In genomic region chr12:53231859-53232640, GRCh38 we compare ENCODE assay signal across 8 cellular contexts. TPM values are rescaled to one million over a fixed set of nuclear protein-coding genes. Genes with fewer than 3 reads are reported as not detected.
DNase-seq lines count a peak whose midpoint lies in the region; ATAC-seq and TF ChIP-seq lines count a peak whose summit lies in the region.

Gene RARG (minus strand): TSS chr12:53232209. CDS start chr12:53227545, 4,664 bp downstream.

- peaks cover 1% of the 10 kb centered on the region for H3K36me3 Mint-ChIP-seq in activated naive CD8-positive, alpha-beta T cell treated with anti-CD3 and anti-CD28 coated beads for 36 hours

- H3K9me3 ChIP-seq in SJSA1 (replicated peaks) = no peaks in the 10 kb centered on the region

- DNase-seq in SJSA1 (ENCODE audit: low read depth in 1 of 2, low spot score in 2 of 2) = peak; percentile 55 to 76
- peak; percentile 75 for DNase-seq in activated naive CD8-positive, alpha-beta T cell treated with anti-CD3 and anti-CD28 coated beads for 36 hours
- peak; percentile 71 for DNase-seq in Right ventricle myocardium inferior (ENCODE audit: missing footprints)
- DNase-seq in posterior vena cava (ENCODE audit: low spot score) = peak; percentile 85
- DNase-seq in NCI-H524 treated with DMSO at 0.1 percent for 48 hours (lab: John Stamatoyannopoulos, UW) = no peak
- DNase-seq in NCI-H1930 (lab: John Stamatoyannopoulos, UW) = no peak

- H3K27ac ChIP-seq in 22Rv1 = peak within 1 kb of the TSS; percentile 99
- H3K27ac ChIP-seq in SJSA1 = no peak within 1 kb of the TSS

- no peaks in the 10 kb centered on the region for H3K9me3 Mint-ChIP-seq in activated naive CD8-positive, alpha-beta T cell treated with anti-CD3 and anti-CD28 coated beads for 36 hours

- intact Hi-C loops in Right ventricle myocardium inferior (cut with DNase I) (no loop called here), posterior vena cava (cut with DNase I) (no loop called here)

- H3K36me3 ChIP-seq in SJSA1 = 0 out of 2 replicates have a peak, but pooled peaks cover 4% of the 10 kb centered on the region

- ATAC-seq in GM21723 (IDR thresholded peaks at IDR 0.05; ENCODE audit: unreplicated experiment) = peak; percentile 59
- peak; percentile 72 for ATAC-seq in Right ventricle myocardium inferior

- peak within 1 kb of the TSS; percentile 48 for H3K4me3 ChIP-seq in SJSA1

- H3K4me1 ChIP-seq in SJSA1 (replicated peaks) = peaks cover 29% of the 10 kb centered on the region

- TF ChIP-seq CTCF in 22Rv1 (IDR thresholded peaks at IDR 0.05) = no peak

- H3K27ac Mint-ChIP-seq in activated naive CD8-positive, alpha-beta T cell treated with anti-CD3 and anti-CD28 coated beads for 36 hours = peak within 1 kb of the TSS; percentile 79

- no peaks in the 10 kb centered on the region for H3K27me3 ChIP-seq in SJSA1 (replicated peaks)

- H3K4me3 Mint-ChIP-seq in activated naive CD8-positive, alpha-beta T cell treated with anti-CD3 and anti-CD28 coated beads for 36 hours = peak within 1 kb of the TSS; percentile 83

- H3K27me3 Mint-ChIP-seq in activated naive CD8-positive, alpha-beta T cell treated with anti-CD3 and anti-CD28 coated beads for 36 hours = no peaks in the 10 kb centered on the region

- peaks cover 62% of the 10 kb centered on the region for H3K4me1 Mint-ChIP-seq in activated naive CD8-positive, alpha-beta T cell treated with anti-CD3 and anti-CD28 coated beads for 36 hours

RNA-seq across cellular contexts. Expression of gene RARG, which starts in this region (rescaled TPM):
- 13.5 and 13.6 TPM in 2 replicates for total RNA-seq in SJSA1 (2014; rRNA removed; shearing (Covaris generic))
- 10 to 100 TPM; 22.7 to 26.0 TPM for total RNA-seq in activated naive CD8-positive, alpha-beta T cell treated with anti-CD3 and anti-CD28 coated beads for 36 hours
- total RNA-seq in Right ventricle myocardium inferior (18.2 TPM), posterior vena cava (10 to 100 TPM; 33.4 to 38.1 TPM)

Comparison
In these comparisons a context has a peak if more than half of its experiments do, and no peak if none do; other contexts are left out.
1. DNase-seq: peak in SJSA1 (2 of 2), activated naive CD8-positive, alpha-beta T cell treated with anti-CD3 and anti-CD28 coated beads for 36 hours (single experiment), Right ventricle myocardium inferior (single experiment) and posterior vena cava (single experiment); none in NCI-H524 treated with DMSO at 0.1 percent for 48 hours (single experiment) and NCI-H1930 (0 of 2).